ENCODE assay signal across 8 cellular contexts in genomic region chr10:119726291-119727261, GRCh38. TPM values are rescaled to one million over a fixed set of nuclear protein-coding genes. Genes with fewer than 3 reads are reported as not detected.
DNase-seq lines count a peak whose midpoint lies in the region; ATAC-seq lines count a peak whose summit lies in the region.

No MANE protein-coding gene starts in this region.

- H3K27ac ChIP-seq in ectodermal cell (ENCODE audit: insufficient read depth, low read depth, low read length, poor library complexity, severe bottlenecking) (peak overlapping the region; percentile 82), aorta (ENCODE audit: low read depth in 1 of 2, low read length in 2 of 2) (peak overlapping the region in 1 of 2 donors; percentile 28)

- H3K4me1 Mint-ChIP-seq in activated CD4-positive, alpha-beta T cell treated with anti-CD3 and anti-CD28 coated beads for 36 hours, result peaks cover 47% of the 10 kb centered on the region
- peaks cover 33 to 64% (median 51%) of the 10 kb centered on the region in 3 donors for H3K4me1 Mint-ChIP-seq in naive B cell

- peak overlapping the region; percentile 86 for H3K4me3 Mint-ChIP-seq in activated CD4-positive, alpha-beta T cell treated with anti-CD3 and anti-CD28 coated beads for 36 hours
- peak overlapping the region; percentile 86 to 96 (median 94) for H3K4me3 Mint-ChIP-seq in naive B cell

- peaks cover 7% of the 10 kb centered on the region for H3K36me3 Mint-ChIP-seq in activated CD4-positive, alpha-beta T cell treated with anti-CD3 and anti-CD28 coated beads for 36 hours (ENCODE audit: low read depth)
- no peaks in the 10 kb centered on the region for H3K36me3 Mint-ChIP-seq in naive B cell

- intact Hi-C loops in activated CD4-positive, alpha-beta T cell treated with anti-CD3 and anti-CD28 coated beads for 36 hours (cut with DNase I, micrococcal nuclease), result loop anchor here (1.0 to 10.0 kb wide), 9 partner anchors 40 to 644 kb away; partner anchors contain the start of genes RGS10 (in 2 of the 2), BAG3 (in 1 of the 2), DENND10 (in 1 of the 2) and EIF3A (in 1 of the 2)
- intact Hi-C loops in aorta (cut with DNase I), result loop anchor here in 1 of 2 donors (5.0 kb wide), 1 partner anchor 44 kb away; no protein-coding TSS in a partner anchor

- peak; percentile 5 for ATAC-seq in activated CD4-positive, alpha-beta T cell treated with anti-CD3 and anti-CD28 coated beads for 36 hours
- ATAC-seq in naive B cell (ENCODE audit: low read depth in 2 of 2) (no peak), aorta (ENCODE audit: low FRiP score) (peak; percentile 47), GM21786 (IDR thresholded peaks at IDR 0.05; ENCODE audit: unreplicated experiment) (no peak)

- H3K27me3 Mint-ChIP-seq in activated CD4-positive, alpha-beta T cell treated with anti-CD3 and anti-CD28 coated beads for 36 hours, result no peaks in the 10 kb centered on the region
- no peaks in the 10 kb centered on the region for H3K27me3 Mint-ChIP-seq in naive B cell

- DNase-seq in activated CD4-positive, alpha-beta T cell treated with anti-CD3 and anti-CD28 coated beads for 36 hours, result peak; percentile 64
- no peak for DNase-seq in activated CD4-positive, alpha-beta T cell treated with anti-CD3 and anti-CD28 coated beads for 1 hour
- DNase-seq in SK-MEL-5 (ENCODE audit: low read depth, low spot score) (peak; percentile 30), naive B cell (no peak), aorta (peak in 1 of 2 donors; percentile 85), NCI-H1105 treated with DMSO at 0.1 percent for 48 hours (lab: John Stamatoyannopoulos, UW) (no peak)

- H3K9me3 ChIP-seq in ectodermal cell (ENCODE audit: control insufficient read depth, low read length), result no peaks in the 10 kb centered on the region
- no peaks in the 10 kb centered on the region for H3K9me3 ChIP-seq in aorta (ENCODE audit: control insufficient read depth, low read length)

- H3K4me3 ChIP-seq in ectodermal cell (ENCODE audit: insufficient read depth, low read depth, low read length) (peak overlapping the region; percentile 83), aorta (ENCODE audit: low read length in 2 of 2) (peak overlapping the region; percentile 59 to 64)

- 11 to 13% methylated on average over 56 of the region's 57 CpGs for WGBS in ectodermal cell, 2 experiments
- WGBS in aorta, 2 donors, result 12 to 15% methylated on average over 46 to 57 of the region's 57 CpGs

- CTCF ChIA-PET in activated CD4-positive, alpha-beta T cell treated with anti-CD3 and anti-CD28 coated beads for 36 hours (lab: Charles Lee), result interaction anchor here (0.6 to 4.2 kb wide), 10 partner anchors 13 to 136 kb away, joined by 3 to 19 read pairs (median 4); partner anchors contain the start of gene BAG3

- H3K27ac Mint-ChIP-seq in activated CD4-positive, alpha-beta T cell treated with anti-CD3 and anti-CD28 coated beads for 36 hours, result peak overlapping the region; percentile 73
- H3K27ac Mint-ChIP-seq in naive B cell, result peak overlapping the region; percentile 69 to 95 (median 82)

- H3K27me3 ChIP-seq in ectodermal cell (ENCODE audit: control insufficient read depth, insufficient read depth, low read length, poor library complexity, severe bottlenecking) (no peaks in the 10 kb centered on the region), aorta (ENCODE audit: control insufficient read depth in 1 of 2, insufficient read depth in 2 of 2, low read length in 1 of 2) (no peaks in the 10 kb centered on the region)

- no peaks in the 10 kb centered on the region for H3K36me3 ChIP-seq in ectodermal cell (ENCODE audit: control insufficient read depth, insufficient read depth, low read length)
- no peaks in the 10 kb centered on the region for H3K36me3 ChIP-seq in aorta (ENCODE audit: control insufficient read depth in 1 of 2, insufficient read depth in 2 of 2, low read length in 1 of 2)

- no peaks in the 10 kb centered on the region for H3K9me3 Mint-ChIP-seq in activated CD4-positive, alpha-beta T cell treated with anti-CD3 and anti-CD28 coated beads for 36 hours (ENCODE audit: low read depth)
- H3K9me3 Mint-ChIP-seq in naive B cell, result peaks cover 0 to 2% (median 0%) of the 10 kb centered on the region in 7 donors

- POLR2A ChIA-PET in activated CD4-positive, alpha-beta T cell treated with anti-CD3 and anti-CD28 coated beads for 36 hours (lab: Charles Lee), result interaction anchor here (0.5 to 1.9 kb wide), 8 partner anchors 12 to 146 kb away, joined by 3 to 12 read pairs (median 4); partner anchors contain the start of gene MCMBP

- in situ Hi-C loops in SK-MEL-5 (cut with HindIII; ENCODE audit: low pct_unique_long_range_greater_than_20kb, low sequenced_read_pairs), result no loop called here

- H3K4me1 ChIP-seq in ectodermal cell (ENCODE audit: control insufficient read depth, insufficient read depth, low read length), result peaks cover 19% of the 10 kb centered on the region
- H3K4me1 ChIP-seq in aorta (ENCODE audit: control insufficient read depth in 1 of 2, insufficient read depth in 2 of 2, low read length in 2 of 2), result peaks cover 0 to 6% of the 10 kb centered on the region in 2 donors

RNA-seq across cellular contexts. Expression of gene INPP5F, which starts 0.7 kb away (rescaled TPM):
- 10 to 100 TPM; 10.9 to 12.6 TPM for total RNA-seq in activated CD4-positive, alpha-beta T cell treated with anti-CD3 and anti-CD28 coated beads for 36 hours
- 145 and 158 TPM in 2 replicates for total RNA-seq in SK-MEL-5 (2014; rRNA removed; shearing (Covaris generic))
- polyA plus RNA-seq in SK-MEL-5 (2015; cell fraction: cytosol; rRNA removed), result 121 and 164 TPM in 2 replicates
- 256 and 266 TPM in 2 replicates for polyA plus RNA-seq in SK-MEL-5 (2015; cell fraction: nucleus; rRNA removed)
- polyA plus RNA-seq in ectodermal cell (2013, experiment 1 of 4), result 130 TPM
- polyA plus RNA-seq in ectodermal cell (2013, experiment 2 of 4), result 136 TPM
- 102 TPM for polyA plus RNA-seq in ectodermal cell (2013, experiment 3 of 4)
- polyA plus RNA-seq in ectodermal cell (2013, experiment 4 of 4), result 104 TPM
- polyA plus RNA-seq in naive B cell (ENCODE audit: low read depth in 6 of 6) (10 to 100 TPM; 13.0 to 27.1 (median 19.3) TPM), aorta (10 to 100 TPM in 1 of 2 donors, 1 to 10 TPM in 1; 6.9 to 13.4 TPM)
- 10 to 100 TPM; 23.1 to 23.9 TPM for total RNA-seq in aorta

Comparison
In these comparisons a context has a peak if more than half of its experiments do, and no peak if none do; other contexts are left out.
1. DNase-seq: peak in activated CD4-positive, alpha-beta T cell treated with anti-CD3 and anti-CD28 coated beads for 36 hours (single experiment) and SK-MEL-5 (single experiment); none in activated CD4-positive, alpha-beta T cell treated with anti-CD3 and anti-CD28 coated beads for 1 hour (single experiment), naive B cell (single experiment) and NCI-H1105 treated with DMSO at 0.1 percent for 48 hours (single experiment).
2. ATAC-seq: peak in activated CD4-positive, alpha-beta T cell treated with anti-CD3 and anti-CD28 coated beads for 36 hours (single experiment) and aorta (single experiment); none in naive B cell (0 of 2) and GM21786 (single experiment).